In the genomic region with DNA sequence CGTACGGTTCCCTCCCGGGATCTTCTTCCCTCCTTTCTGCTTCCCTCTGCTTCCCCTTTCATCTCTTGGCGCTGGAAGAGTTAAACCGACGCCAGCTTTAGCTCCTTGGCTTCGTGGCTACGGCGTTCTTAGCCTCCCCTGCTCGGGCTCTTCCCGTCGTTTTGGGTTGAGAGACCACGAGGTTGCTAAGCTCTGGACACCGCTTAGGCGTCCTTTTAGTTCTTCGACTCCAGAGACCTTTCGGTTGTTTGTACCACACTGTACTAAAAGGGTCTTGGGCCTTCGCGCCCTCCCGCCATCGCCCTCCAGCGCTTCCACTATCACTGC, we compare ENCODE assay signal across 8 cellular contexts. TPM values are rescaled to one million over a fixed set of nuclear protein-coding genes. Genes with fewer than 3 reads are reported as not detected.
DNase-seq lines count a peak whose midpoint lies in the region; ATAC-seq, FAIRE-seq and TF ChIP-seq lines count a peak whose summit lies in the region.

No MANE protein-coding gene starts in this region.

- H3K4me1 ChIP-seq in astrocyte (ENCODE audit: insufficient read depth, low read length) (peaks cover 6% of the 10 kb centered on the region), sigmoid colon (peaks cover 0 to 59% (median 34%) of the 10 kb centered on the region in 4 donors)

- H3K9me3 ChIP-seq in CD4-positive, alpha-beta T cell (ENCODE audit: control insufficient read depth, low read length): no peaks in the 10 kb centered on the region
- no peaks in the 10 kb centered on the region for H3K9me3 ChIP-seq in astrocyte (ENCODE audit: insufficient read depth, low read depth, low read length)
- H3K9me3 ChIP-seq in sigmoid colon: no peaks in the 10 kb centered on the region

- CTCF ChIA-PET in CD4-positive, alpha-beta T cell (lab: Charles Lee): interaction anchor here (0.8 to 10.5 kb wide), 5 partner anchors 10 to 29 kb away, joined by 3 to 134 read pairs (median 7); partner anchors contain the start of gene ATXN3

- ATAC-seq in CD4-positive, alpha-beta T cell (ENCODE audit: poor library complexity): no peak
- ATAC-seq in GM19324 (IDR thresholded peaks at IDR 0.05; ENCODE audit: low FRiP score, unreplicated experiment): peak; percentile 13
- ATAC-seq in HG03196 (IDR thresholded peaks at IDR 0.05; ENCODE audit: unreplicated experiment): no peak

- H3K9me3 Mint-ChIP-seq in CD4-positive, alpha-beta T cell: no peaks in the 10 kb centered on the region
- no peaks in the 10 kb centered on the region for H3K9me3 Mint-ChIP-seq in astrocyte (ENCODE audit: unreplicated experiment)

- peaks cover 46% of the 10 kb centered on the region for H3K79me2 ChIP-seq in astrocyte (ENCODE audit: insufficient read depth, low read length)

- WGBS in sigmoid colon, 2 donors: 0 to 1% methylated on average over 22 of the region's 22 CpGs

- peak overlapping the region; percentile 97 for H3K9ac ChIP-seq in astrocyte (ENCODE audit: low read length)

- peak overlapping the region; percentile 93 for H3K27ac ChIP-seq in CD4-positive, alpha-beta T cell (ENCODE audit: low read depth, low read length)
- H3K27ac ChIP-seq in astrocyte (ENCODE audit: low read depth, low read length) (peak overlapping the region; percentile 94), sigmoid colon (peak overlapping the region; percentile 91 to 95 (median 93))

- no peaks in the 10 kb centered on the region for H3K27me3 ChIP-seq in CD4-positive, alpha-beta T cell (ENCODE audit: control insufficient read depth, insufficient read depth, low read length)
- H3K27me3 ChIP-seq in astrocyte (ENCODE audit: insufficient read depth, low read length) (no peaks in the 10 kb centered on the region), sigmoid colon (no peaks in the 10 kb centered on the region)

- TF ChIP-seq POLR2A in sigmoid colon (IDR thresholded peaks at IDR 0.05): no peak

- peaks cover 28% of the 10 kb centered on the region for H3K36me3 Mint-ChIP-seq in CD4-positive, alpha-beta T cell (ENCODE audit: low read depth)
- H3K36me3 Mint-ChIP-seq in astrocyte (ENCODE audit: low read depth, unreplicated experiment): peaks cover 3% of the 10 kb centered on the region

- no peak for TF ChIP-seq EP300 in sigmoid colon (IDR thresholded peaks at IDR 0.05)

- no peaks in the 10 kb centered on the region for H3K27me3 Mint-ChIP-seq in CD4-positive, alpha-beta T cell
- H3K27me3 Mint-ChIP-seq in astrocyte (ENCODE audit: low read depth, unreplicated experiment): no peaks in the 10 kb centered on the region

- intact Hi-C loops in CD4-positive, alpha-beta T cell (cut with DNase I, micrococcal nuclease): loop anchor here in 1 of 2 experiments (2.0 to 5.0 kb wide), 3 partner anchors 80 to 670 kb away; partner anchors contain the start of gene TRIP11
- intact Hi-C loops in sigmoid colon (cut with DNase I): loop anchor here (5.0 kb wide), 3 partner anchors 80 to 670 kb away; partner anchors contain the start of genes GOLGA5 and TRIP11

- no peak for FAIRE-seq in astrocyte (lab: Jason Lieb, UNC)

- H3K4me3 ChIP-seq in astrocyte (ENCODE audit: insufficient read depth, low read depth, low read length) (peak overlapping the region; percentile 94), iPS-11a (ENCODE audit: low read depth, low read length) (peak overlapping the region; percentile 93), sigmoid colon (peak overlapping the region; percentile 73 to 94 (median 86))

- no peaks in the 10 kb centered on the region for H4K20me1 ChIP-seq in astrocyte (ENCODE audit: insufficient read depth, low read length)

- peak overlapping the region; percentile 100 for H3K27ac Mint-ChIP-seq in CD4-positive, alpha-beta T cell
- peak overlapping the region; percentile 100 for H3K27ac Mint-ChIP-seq in astrocyte (ENCODE audit: unreplicated experiment)

- peak overlapping the region; percentile 94 for H2AFZ ChIP-seq in astrocyte (ENCODE audit: low read depth, low read length)

- no peak for TF ChIP-seq CTCF in CD4-positive, alpha-beta T cell (IDR thresholded peaks at IDR 0.05)
- no peak for TF ChIP-seq CTCF in astrocyte (IDR thresholded peaks at IDR 0.05; ENCODE audit: insufficient read depth, low read depth, low read length)
- TF ChIP-seq CTCF in sigmoid colon (IDR thresholded peaks at IDR 0.05): no peak

- peak overlapping the region; percentile 100 for H3K4me3 Mint-ChIP-seq in CD4-positive, alpha-beta T cell
- peak overlapping the region; percentile 96 for H3K4me3 Mint-ChIP-seq in astrocyte (ENCODE audit: unreplicated experiment)

- DNase-seq in CD4-positive, alpha-beta T cell: no peak
- DNase-seq in NCI-H146 (lab: John Stamatoyannopoulos, UW) (peak; percentile 26), astrocyte (ENCODE audit: low read depth) (peak; percentile 31), sigmoid colon (no peak), NCI-H128 (lab: John Stamatoyannopoulos, UW; ENCODE audit: unreplicated experiment) (no peak)

- H3K4me2 ChIP-seq in astrocyte (ENCODE audit: low read length): peak overlapping the region; percentile 95

- POLR2A ChIA-PET in CD4-positive, alpha-beta T cell (lab: Charles Lee): interaction anchor here (0.7 to 3.7 kb wide), 15 partner anchors 10 to 673 kb away, joined by 3 to 116 read pairs (median 5); partner anchors contain the start of genes ATXN3, GOLGA5, LGMN and PPP4R3A

- peaks cover 64% of the 10 kb centered on the region for H3K4me1 Mint-ChIP-seq in CD4-positive, alpha-beta T cell (ENCODE audit: low read depth)
- peaks cover 18% of the 10 kb centered on the region for H3K4me1 Mint-ChIP-seq in astrocyte (ENCODE audit: low read depth, unreplicated experiment)

- peaks cover 3% of the 10 kb centered on the region for H3K36me3 ChIP-seq in astrocyte (ENCODE audit: insufficient read depth, low read length)
- H3K36me3 ChIP-seq in sigmoid colon: peaks cover 0 to 37% (median 0%) of the 10 kb centered on the region in 4 donors

RNA-seq across cellular contexts. Expression of gene CPSF2, which starts 0.5 kb away (rescaled TPM):
- total RNA-seq in CD4-positive, alpha-beta T cell: 10 to 100 TPM; 12.4 to 12.9 TPM
- total RNA-seq in astrocyte: 58.6 and 60.9 TPM in 2 replicates
- total RNA-seq in sigmoid colon: 10 to 100 TPM; 22.4 to 41.8 (median 27.0) TPM
- polyA plus RNA-seq in sigmoid colon: 10 to 100 TPM in 2 of 3 donors, 1 to 10 TPM in 1; 6.0 to 16.1 (median 13.2) TPM

RNA-seq across cellular contexts. Expression of gene NDUFB1, which starts 0.8 kb away (rescaled TPM):
- total RNA-seq in CD4-positive, alpha-beta T cell: 10 to 100 TPM; 45.3 to 48.1 TPM
- total RNA-seq in astrocyte: 105 and 108 TPM in 2 replicates
- total RNA-seq in sigmoid colon: 100 to 1,000 TPM; 374 to 888 (median 561) TPM
- polyA plus RNA-seq in sigmoid colon: 1,000 to 10,000 TPM in 2 of 3 donors, 100 to 1,000 TPM in 1; 568 to 1,626 (median 1,124) TPM

RNA-seq across cellular contexts. Expression of gene ATXN3, which starts 15.9 kb away (rescaled TPM):
- 10 to 100 TPM; 21.5 to 22.1 TPM for total RNA-seq in CD4-positive, alpha-beta T cell
- total RNA-seq in astrocyte (19.9 and 24.2 TPM in 2 replicates), sigmoid colon (10 to 100 TPM; 30.4 to 48.5 (median 35.4) TPM)
- 10 to 100 TPM in 2 of 3 donors, 1 to 10 TPM in 1; 9.0 to 13.9 (median 13.8) TPM for polyA plus RNA-seq in sigmoid colon

Comparison
In these comparisons a context has a peak if more than half of its experiments do, and no peak if none do; other contexts are left out.
1. DNase-seq: peak in NCI-H146 (single experiment) and astrocyte (single experiment); none in CD4-positive, alpha-beta T cell (0 of 10), sigmoid colon (single experiment) and NCI-H128 (single experiment).
2. Peak in every context shown above with its lines, with median percentiles within 50 percentile points of each other: H3K27ac ChIP-seq and H3K4me3 ChIP-seq.